Comparison of ENCODE assay signal across 1 cellular context in the genomic region with DNA sequence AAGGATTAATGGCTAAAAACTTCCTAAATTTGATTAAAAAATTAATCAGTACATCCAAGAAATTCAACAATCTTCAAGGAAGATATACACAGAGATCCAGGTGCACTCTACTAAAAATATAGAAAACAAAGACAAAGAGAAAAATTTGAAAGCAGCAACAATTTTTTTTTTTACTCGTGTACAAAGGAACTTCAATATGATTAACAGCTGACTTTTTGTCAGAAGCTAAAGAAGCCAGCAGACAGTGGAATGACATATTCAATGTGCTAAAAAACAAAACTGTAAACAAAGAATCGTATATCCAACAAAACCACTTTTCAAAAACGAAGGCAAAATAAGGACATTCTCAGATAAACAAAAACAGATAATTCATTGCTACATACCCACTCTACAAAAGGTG.
A peak's percentile ranks its signal among the peaks of the same experiment; 100 is the strongest.
TF ChIP-seq lines count a peak whose summit lies in the region.

No MANE protein-coding gene starts in this region.

TF ChIP-seq in HEK293, 187 proteins besides CTCF, POLR2A, EP300 and RAD21 (continued from another document):
- TF ChIP-seq, protein P1, sequence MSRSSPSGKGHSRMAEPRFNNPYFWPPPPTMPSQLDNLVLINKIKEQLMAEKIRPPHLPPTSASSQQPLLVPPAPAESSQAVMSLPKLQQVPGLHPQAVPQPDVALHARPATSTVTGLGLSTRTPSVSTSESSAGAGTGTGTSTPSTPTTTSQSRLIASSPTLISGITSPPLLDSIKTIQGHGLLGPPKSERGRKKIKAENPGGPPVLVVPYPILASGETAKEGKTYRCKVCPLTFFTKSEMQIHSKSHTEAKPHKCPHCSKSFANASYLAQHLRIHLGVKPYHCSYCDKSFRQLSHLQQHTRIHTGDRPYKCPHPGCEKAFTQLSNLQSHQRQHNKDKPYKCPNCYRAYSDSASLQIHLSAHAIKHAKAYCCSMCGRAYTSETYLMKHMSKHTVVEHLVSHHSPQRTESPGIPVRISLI (tag by site-specific recombination; IDR thresholded peaks at IDR 0.05): peak; percentile 77
- no peak for TF ChIP-seq ZNF335 (tag by site-specific recombination; conservative IDR thresholded peaks at IDR 0.05)
- no peak for TF ChIP-seq ZNF558 (tag by site-specific recombination; IDR thresholded peaks at IDR 0.05)
- TF ChIP-seq SETDB1 (IDR thresholded peaks at IDR 0.05; ENCODE audit: insufficient read length, low read length): peak; percentile 95
- TF ChIP-seq ZNF626 (tag by site-specific recombination; IDR thresholded peaks at IDR 0.05): peak; percentile 85; the same call in 1 of the 2 replicates
- 0 out of 2 replicates have a peak, but pooled peaks have one; percentile 28 for TF ChIP-seq ZNF610 (tag by site-specific recombination; IDR thresholded peaks at IDR 0.05; ENCODE audit: borderline replicate concordance)
